ENCODE assay signal across 8 cellular contexts in the genomic region with DNA sequence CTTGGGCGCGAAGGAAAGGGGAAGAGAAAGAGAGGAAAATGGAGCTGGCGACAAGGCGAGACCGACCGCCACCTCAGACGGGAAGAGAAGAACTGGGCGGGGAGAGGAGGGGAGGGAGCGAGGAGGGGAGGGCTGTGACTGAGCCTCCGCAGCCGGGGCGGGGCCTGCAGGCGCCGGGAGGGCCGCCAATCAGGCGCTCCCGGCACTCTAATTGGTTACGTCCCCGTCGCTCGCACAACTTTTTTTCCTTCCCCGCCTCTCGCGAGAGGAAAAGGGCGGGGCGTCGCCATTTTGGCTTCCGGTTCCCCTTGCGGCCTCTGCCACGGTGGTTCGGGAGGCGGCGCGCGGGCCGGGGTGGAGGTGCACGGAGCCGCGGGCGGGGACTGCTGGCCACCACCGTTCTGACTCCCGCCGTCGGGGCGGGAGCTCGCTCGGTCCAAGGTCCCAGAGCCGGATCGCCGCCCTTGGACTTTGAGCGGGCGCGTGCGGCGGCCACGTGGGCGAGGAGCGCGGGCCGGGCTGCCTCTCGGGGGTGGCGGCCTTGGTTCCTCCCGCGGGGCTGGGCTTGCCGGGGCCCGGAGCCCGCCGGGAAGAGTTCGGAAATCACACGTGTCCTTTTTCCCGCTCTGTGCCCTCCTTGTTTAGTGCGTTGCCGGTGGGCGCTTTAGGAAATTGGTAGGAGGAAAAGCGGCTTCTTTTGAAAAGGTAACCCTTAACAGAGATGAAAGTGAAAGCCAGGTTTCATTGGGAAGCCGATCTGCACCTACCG. TPM values are rescaled to one million over a fixed set of nuclear protein-coding genes. Genes with fewer than 3 reads are reported as not detected.
A peak's percentile ranks its signal among the peaks of the same experiment; 100 is the strongest.
DNase-seq lines count a peak whose midpoint lies in the region; ATAC-seq, FAIRE-seq and TF ChIP-seq lines count a peak whose summit lies in the region.

Gene GDI2 (minus strand): TSS at position 94 of the 769 bp plus-strand sequence. CDS start 176 bp downstream, outside the sequence.

- H3K9me3 ChIP-seq in MM.1S (replicated peaks; ENCODE audit: insufficient read depth, low read length): no peaks in the 10 kb centered on the region

- H3K27me3 ChIP-seq in MM.1S (replicated peaks; ENCODE audit: insufficient read depth, low read length): no peaks in the 10 kb centered on the region

- H3K4me2 ChIP-seq in MM.1S (ENCODE audit: low read depth, low read length): peak within 1 kb of the TSS; percentile 81

- H3F3A ChIP-seq in MM.1S (ENCODE audit: insufficient read depth, low read length): peaks cover 19% of the 10 kb centered on the region; the same call in 1 of the 2 replicates

- DNase-seq in HCEC 1CT (peak; percentile 97), MM.1S (peak; percentile 98), SHP77 treated with DMSO at 0.1 percent for 48 hours (lab: John Stamatoyannopoulos, UW) (peak; percentile 75), fibroblast of the aortic adventitia (ENCODE audit: low read depth) (peak; percentile 95)
- DNase-seq in activated effector memory CD4-positive, alpha-beta T cell treated with anti-CD3 and anti-CD28 coated beads, Interleukin-2, amount 50 U/mL, for 16 hours: peak; percentile 99
- DNase-seq in stimulated activated naive CD8-positive, alpha-beta T cell treated with anti-CD3 and anti-CD28 coated beads, Interleukin-15, Interleukin-2, amounts not matched to agents 100 U/mL and 50 U/mL, for 24 hours: peak; percentile 97

- peak; percentile 92 for ATAC-seq in stimulated activated naive CD8-positive, alpha-beta T cell treated with anti-CD3 and anti-CD28 coated beads, Interleukin-15, Interleukin-2, amounts not matched to agents 100 U/mL and 50 U/mL, for 24 hours

- peak within 1 kb of the TSS; percentile 93 to 98 (median 95) for H3K27ac Mint-ChIP-seq in nephron

- H2AFZ ChIP-seq in MM.1S (ENCODE audit: low read length): peak within 1 kb of the TSS; percentile 84

- H3K9me2 ChIP-seq in MM.1S (replicated peaks; ENCODE audit: insufficient read depth, low read length): no peaks in the 10 kb centered on the region

- H3K36me3 ChIP-seq in MM.1S (replicated peaks; ENCODE audit: insufficient read depth, low read length): no peaks in the 10 kb centered on the region

- H3K27me3 Mint-ChIP-seq in nephron (ENCODE audit: low read depth): no peaks in the 10 kb centered on the region

- H3K4me3 ChIP-seq in MM.1S (ENCODE audit: low read length) (peak within 1 kb of the TSS; percentile 95), fibroblast of the aortic adventitia (ENCODE audit: low read depth, low read length) (peak within 1 kb of the TSS; percentile 93)

- peaks cover 22% of the 10 kb centered on the region for H3K4me1 ChIP-seq in MM.1S (ENCODE audit: low read length)

- peaks cover 47% of the 10 kb centered on the region for H3K79me2 ChIP-seq in MM.1S (ENCODE audit: low read length)

- H3K4me1 Mint-ChIP-seq in nephron: peaks cover 41% of the 10 kb centered on the region

- H3K27ac ChIP-seq in MM.1S (ENCODE audit: low read length): peak within 1 kb of the TSS; percentile 89

- peak; percentile 80 for FAIRE-seq in G401.6 (lab: Jason Lieb, UNC)

- peaks cover 5% of the 10 kb centered on the region for H3K36me3 Mint-ChIP-seq in nephron (ENCODE audit: low read depth)

- no peaks in the 10 kb centered on the region for H3K9me3 Mint-ChIP-seq in nephron

- TF ChIP-seq CTCF in MM.1S (IDR thresholded peaks at IDR 0.05; ENCODE audit: low read length) (no peak), fibroblast of the aortic adventitia (IDR thresholded peaks at IDR 0.05; ENCODE audit: insufficient read depth, low read length) (no peak), nephron (IDR thresholded peaks at IDR 0.05; ENCODE audit: unreplicated experiment in 3 of 3) (no peak)

- H3K9ac ChIP-seq in MM.1S (ENCODE audit: low read length): peak within 1 kb of the TSS; percentile 98

- H3K4me3 Mint-ChIP-seq in nephron: peak within 1 kb of the TSS; percentile 91 to 96 (median 92)

- peaks cover 28% of the 10 kb centered on the region for H4K20me1 ChIP-seq in MM.1S (ENCODE audit: insufficient read depth, low read length)

RNA-seq across cellular contexts. Expression of gene GDI2, which starts in this region (rescaled TPM):
- total RNA-seq in fibroblast of the aortic adventitia (ENCODE audit: low replicate concordance): 482 and 610 TPM in 2 replicates

Comparison
In these comparisons a context has a peak if more than half of its experiments do, and no peak if none do; other contexts are left out.
1. Peak in every context shown above with its lines: DNase-seq, ATAC-seq, H3K4me3 ChIP-seq and H3K27ac ChIP-seq.